In the genomic region with DNA sequence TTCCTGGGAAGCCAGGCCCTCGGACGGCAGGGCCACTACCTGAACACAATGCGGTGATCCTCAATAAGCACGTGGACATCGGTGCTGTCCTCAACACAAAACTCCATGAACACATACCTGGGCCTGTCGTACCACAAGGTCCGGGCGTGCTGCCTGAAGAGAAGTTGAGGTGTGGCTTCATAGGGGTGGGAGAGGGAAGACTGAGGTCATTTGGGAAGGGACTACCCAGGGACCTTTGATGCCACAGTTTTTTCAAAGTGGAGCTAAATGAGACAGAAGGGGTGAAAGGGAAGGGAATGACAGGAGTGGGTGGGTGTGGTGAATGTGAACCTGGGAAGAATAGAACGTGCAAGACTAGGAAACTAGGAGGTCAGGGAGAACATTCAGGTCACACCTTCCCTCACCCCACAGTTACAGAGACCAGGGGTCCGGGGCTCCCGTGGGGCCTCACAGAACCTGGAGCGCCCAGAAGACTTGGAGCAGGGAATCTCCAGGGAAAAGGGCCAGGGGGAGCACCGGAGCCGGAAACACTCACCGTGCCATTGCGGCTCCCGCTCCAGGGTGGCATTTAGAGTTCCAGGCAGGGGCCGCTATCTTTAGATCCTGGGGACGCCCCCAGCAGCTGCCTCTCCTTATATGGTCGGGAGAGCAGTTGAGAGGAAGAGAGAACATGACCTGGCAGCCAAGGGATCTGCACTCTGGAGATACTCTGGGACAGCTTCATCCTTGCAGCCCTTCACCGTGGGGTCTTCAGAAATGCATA, we compare ENCODE assay signal across 8 cellular contexts. TPM values are rescaled to one million over a fixed set of nuclear protein-coding genes. Genes with fewer than 3 reads are reported as not detected.
DNase-seq lines count a peak whose midpoint lies in the region; ATAC-seq and TF ChIP-seq lines count a peak whose summit lies in the region.

A gene (minus strand): TSS at position 570 of the 763 bp plus-strand sequence. CDS start 27 bp downstream, at position 543.

- DNase-seq in AG04450 (ENCODE audit: low read depth, low spot score) = no peak
- DNase-seq in GM13977 (ENCODE audit: low spot score) = peak; percentile 82
- peak; percentile 91 for DNase-seq in SK-N-SH
- peak; percentile 58 for DNase-seq in dermis blood vessel endothelial cell
- DNase-seq in lower leg skin (ENCODE audit: low spot score in 2 of 2) = no peak
- no peak for DNase-seq in suprapubic skin (ENCODE audit: low spot score in 2 of 2)

- intact Hi-C loops in lower leg skin (cut with DNase I; ENCODE audit: low total_unique reads) = no loop called here

- TF ChIP-seq CTCF in AG04450 (IDR thresholded peaks at IDR 0.05; ENCODE audit: low read depth, low read length) (no peak), GM13977 (IDR thresholded peaks at IDR 0.05; ENCODE audit: extremely low read depth, insufficient read depth, missing control alignments) (no peak), Loucy (conservative IDR thresholded peaks at IDR 0.05; ENCODE audit: low read length) (no peak), SK-N-SH (IDR thresholded peaks at IDR 0.05) (no peak), lower leg skin (IDR thresholded peaks at IDR 0.05) (no peak), suprapubic skin (IDR thresholded peaks at IDR 0.05) (no peak)

- peak within 1 kb of the TSS; percentile 57 for H2AFZ ChIP-seq in Loucy (ENCODE audit: low read length)
- H2AFZ ChIP-seq in SK-N-SH (ENCODE audit: low read depth) = peak within 1 kb of the TSS; percentile 90

- peaks cover 51% of the 10 kb centered on the region for H3K79me2 ChIP-seq in Loucy (ENCODE audit: insufficient read depth, low read length)
- H3K79me2 ChIP-seq in SK-N-SH (ENCODE audit: insufficient read depth) = peaks cover 44% of the 10 kb centered on the region

- no peak for TF ChIP-seq RAD21 in SK-N-SH (IDR thresholded peaks at IDR 0.05; ENCODE audit: low read length)

- TF ChIP-seq POLR2A in lower leg skin (IDR thresholded peaks at IDR 0.05) (no peak), suprapubic skin (IDR thresholded peaks at IDR 0.05) (no peak)

- peak within 1 kb of the TSS; percentile 92 for H3K9ac ChIP-seq in Loucy (ENCODE audit: low read depth, low read length, poor library complexity, severe bottlenecking)
- H3K9ac ChIP-seq in SK-N-SH = peak within 1 kb of the TSS; percentile 81

- in situ Hi-C loops in GM13977 (cut with MboI; ENCODE audit: low pct_unique_long_range_greater_than_20kb, low sequenced_read_pairs, unreplicated experiment) = no loop called here

- peaks cover 21% of the 10 kb centered on the region for H4K20me1 ChIP-seq in Loucy (ENCODE audit: insufficient read depth, low read length, poor library complexity, severe bottlenecking)
- H4K20me1 ChIP-seq in SK-N-SH (ENCODE audit: insufficient read depth) = peaks cover 5% of the 10 kb centered on the region; the same call in 1 of the 2 replicates

- H3K9me2 ChIP-seq in Loucy (replicated peaks; ENCODE audit: low read depth, low read length) = no peaks in the 10 kb centered on the region
- no peaks in the 10 kb centered on the region for H3K9me2 ChIP-seq in SK-N-SH

- peak within 1 kb of the TSS; percentile 94 for H3K4me2 ChIP-seq in Loucy (ENCODE audit: low read depth, low read length, poor library complexity, severe bottlenecking)
- H3K4me2 ChIP-seq in SK-N-SH = peak within 1 kb of the TSS; percentile 81

- H3K27ac ChIP-seq in AG04450 (ENCODE audit: low read depth, low read length) (peak within 1 kb of the TSS; percentile 52), SK-N-SH (ENCODE audit: low read depth in 2 of 2, low read length in 1 of 2) (peak within 1 kb of the TSS; percentile 69 to 87), suprapubic skin (peak within 1 kb of the TSS; percentile 67)

- ATAC-seq in GM21528 (IDR thresholded peaks at IDR 0.05; ENCODE audit: low FRiP score, unreplicated experiment) = no peak

- H3K27me3 ChIP-seq in AG04450 (ENCODE audit: control insufficient read depth, insufficient read depth, low read length) = no peaks in the 10 kb centered on the region
- H3K27me3 ChIP-seq in Loucy (ENCODE audit: insufficient read depth, low read length, poor library complexity, severe bottlenecking) = no peaks in the 10 kb centered on the region
- no peaks in the 10 kb centered on the region for H3K27me3 ChIP-seq in SK-N-SH (ENCODE audit: insufficient read depth)
- H3K27me3 ChIP-seq in suprapubic skin = no peaks in the 10 kb centered on the region

- peaks cover 38% of the 10 kb centered on the region for H3K4me1 ChIP-seq in Loucy (ENCODE audit: insufficient read depth, low read length, poor library complexity, severe bottlenecking)
- peaks cover 10 to 12% of the 10 kb centered on the region in 2 experiments; a peak in 2 of 4 replicates for H3K4me1 ChIP-seq in SK-N-SH (ENCODE audit: control insufficient read depth in 1 of 2, insufficient read depth in 2 of 2, low read depth in 1 of 2, low read length in 1 of 2)
- H3K4me1 ChIP-seq in suprapubic skin = peaks cover 24% of the 10 kb centered on the region

- POLR2A ChIA-PET in AG04450 (lab: Yijun Ruan, JAX) = interaction anchor here (1.5 kb wide), 1 partner anchor 18 kb away, joined by 7 read pairs; a partner anchor contains a TSS
- POLR2A ChIA-PET in SK-N-SH (lab: Yijun Ruan, JAX) = interaction anchor here (0.6 to 1.8 kb wide), 3 partner anchors 15 to 186 kb away, joined by 3 to 11 read pairs (median 5); a partner anchor contains a TSS

- H3F3A ChIP-seq in Loucy (ENCODE audit: low read depth) (no peaks in the 10 kb centered on the region), SK-N-SH (replicated peaks; ENCODE audit: insufficient read depth) (peaks cover 8% of the 10 kb centered on the region)

- peak within 1 kb of the TSS; percentile 87 for H3K4me3 ChIP-seq in AG04450 (ENCODE audit: low read depth, low read length)
- peak within 1 kb of the TSS; percentile 84 for H3K4me3 ChIP-seq in Loucy (ENCODE audit: low read length, poor library complexity, severe bottlenecking)
- H3K4me3 ChIP-seq in SK-N-SH (ENCODE audit: low read depth in 2 of 2, low read length in 1 of 2) = peak within 1 kb of the TSS; percentile 71 to 97
- H3K4me3 ChIP-seq in lower leg skin (ENCODE audit: low read depth, poor library complexity, severe bottlenecking) = peak within 1 kb of the TSS; percentile 81
- H3K4me3 ChIP-seq in suprapubic skin = peak within 1 kb of the TSS; percentile 63

- TF ChIP-seq EP300 in SK-N-SH (IDR thresholded peaks at IDR 0.05; ENCODE audit: borderline replicate concordance in 1 of 2, low read depth in 1 of 2, low read length in 1 of 2) = no peak
- TF ChIP-seq EP300 in suprapubic skin (IDR thresholded peaks at IDR 0.05) = no peak

- CTCF ChIA-PET in AG04450 (lab: Charles Lee) (interaction anchor here (1.3 to 1.4 kb wide), 2 partner anchors 18 to 137 kb away, joined by 5 to 6 read pairs; a partner anchor contains a TSS), SK-N-SH (lab: Yijun Ruan, JAX) (interaction anchor here (1.6 kb wide), 1 partner anchor 18 kb away, joined by 9 read pairs; a partner anchor contains a TSS)

- no peaks in the 10 kb centered on the region; the same call in 1 of the 2 replicates for H3K9me3 ChIP-seq in AG04450 (ENCODE audit: control insufficient read depth, insufficient read depth, low read length)
- H3K9me3 ChIP-seq in Loucy (ENCODE audit: insufficient read depth, low read depth, low read length) = no peaks in the 10 kb centered on the region
- H3K9me3 ChIP-seq in SK-N-SH = no peaks in the 10 kb centered on the region
- no peaks in the 10 kb centered on the region for H3K9me3 ChIP-seq in suprapubic skin

- H3K36me3 ChIP-seq in Loucy (ENCODE audit: insufficient read depth, low read length) = no peaks in the 10 kb centered on the region
- peaks cover 0 to 2% of the 10 kb centered on the region in 2 experiments for H3K36me3 ChIP-seq in SK-N-SH (replicated peaks in 1 of 2; ENCODE audit: control insufficient read depth in 1 of 2, insufficient read depth in 2 of 2, low read length in 1 of 2)
- no peaks in the 10 kb centered on the region for H3K36me3 ChIP-seq in suprapubic skin

- WGBS in SK-N-SH (ENCODE audit: low lambda C conversion rate) = 54% methylated on average over 14 of the region's 21 CpGs
- 38% methylated on average over 21 of the region's 21 CpGs for WGBS in lower leg skin, 2 donors
- 41% methylated on average over 18 of the region's 21 CpGs for WGBS in suprapubic skin

TF ChIP-seq in SK-N-SH, 30 proteins besides CTCF, POLR2A, EP300 and RAD21:
- TF ChIP-seq, protein P1, sequence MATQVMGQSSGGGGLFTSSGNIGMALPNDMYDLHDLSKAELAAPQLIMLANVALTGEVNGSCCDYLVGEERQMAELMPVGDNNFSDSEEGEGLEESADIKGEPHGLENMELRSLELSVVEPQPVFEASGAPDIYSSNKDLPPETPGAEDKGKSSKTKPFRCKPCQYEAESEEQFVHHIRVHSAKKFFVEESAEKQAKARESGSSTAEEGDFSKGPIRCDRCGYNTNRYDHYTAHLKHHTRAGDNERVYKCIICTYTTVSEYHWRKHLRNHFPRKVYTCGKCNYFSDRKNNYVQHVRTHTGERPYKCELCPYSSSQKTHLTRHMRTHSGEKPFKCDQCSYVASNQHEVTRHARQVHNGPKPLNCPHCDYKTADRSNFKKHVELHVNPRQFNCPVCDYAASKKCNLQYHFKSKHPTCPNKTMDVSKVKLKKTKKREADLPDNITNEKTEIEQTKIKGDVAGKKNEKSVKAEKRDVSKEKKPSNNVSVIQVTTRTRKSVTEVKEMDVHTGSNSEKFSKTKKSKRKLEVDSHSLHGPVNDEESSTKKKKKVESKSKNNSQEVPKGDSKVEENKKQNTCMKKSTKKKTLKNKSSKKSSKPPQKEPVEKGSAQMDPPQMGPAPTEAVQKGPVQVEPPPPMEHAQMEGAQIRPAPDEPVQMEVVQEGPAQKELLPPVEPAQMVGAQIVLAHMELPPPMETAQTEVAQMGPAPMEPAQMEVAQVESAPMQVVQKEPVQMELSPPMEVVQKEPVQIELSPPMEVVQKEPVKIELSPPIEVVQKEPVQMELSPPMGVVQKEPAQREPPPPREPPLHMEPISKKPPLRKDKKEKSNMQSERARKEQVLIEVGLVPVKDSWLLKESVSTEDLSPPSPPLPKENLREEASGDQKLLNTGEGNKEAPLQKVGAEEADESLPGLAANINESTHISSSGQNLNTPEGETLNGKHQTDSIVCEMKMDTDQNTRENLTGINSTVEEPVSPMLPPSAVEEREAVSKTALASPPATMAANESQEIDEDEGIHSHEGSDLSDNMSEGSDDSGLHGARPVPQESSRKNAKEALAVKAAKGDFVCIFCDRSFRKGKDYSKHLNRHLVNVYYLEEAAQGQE (IDR thresholded peaks at IDR 0.05; ENCODE audit: low read depth, low read length) = no peak
- TF ChIP-seq RCOR1 (IDR thresholded peaks at IDR 0.05; ENCODE audit: low read length) (no peak), NRF1 (IDR thresholded peaks at IDR 0.05; ENCODE audit: low read depth, low read length) (no peak), GABPA (IDR thresholded peaks at IDR 0.05; ENCODE audit: low read depth) (peak; percentile 51), FOSL2 (IDR thresholded peaks at IDR 0.05; ENCODE audit: borderline replicate concordance, low read depth) (no peak)

RNA-seq across cellular contexts. Expression of the gene that starts here (rescaled TPM):
- 1.8 and 1.9 TPM in 2 replicates for polyA plus RNA-seq in AG04450 (2011; rRNA removed)
- 0.46 and 3.6 TPM in 2 replicates for polyA minus RNA-seq in AG04450 (2011; rRNA and poly(A)+ RNA removed)
- 1.4 and 1.7 TPM in 2 replicates for polyA plus RNA-seq in SK-N-SH (2012; rRNA removed)
- 1.7 TPM in 2 replicates for polyA plus RNA-seq in SK-N-SH (2012; cell fraction: cytosol; rRNA removed)
- 1.9 and 2.6 TPM in 2 replicates for polyA plus RNA-seq in SK-N-SH (2012; cell fraction: nucleus; rRNA removed)
- 0.14 TPM in 1 of 2 replicates, not detected in the other for total RNA-seq in dermis blood vessel endothelial cell
- total RNA-seq in lower leg skin = 1 to 10 TPM in 1 of 4 donors, under 1 TPM in 1, not detected in 2; 0.19 to 1.8 TPM
- total RNA-seq in suprapubic skin = under 1 TPM in 2 of 4 donors, not detected in 2; 0.44 to 0.48 TPM

Comparison
In these comparisons a context has a peak if more than half of its experiments do, and no peak if none do; other contexts are left out.
1. Peak in DNase-seq in dermis blood vessel endothelial cell; RNA of the gene not detected or under 1 TPM.
2. DNase-seq: peak in GM13977 (single experiment) and SK-N-SH (single experiment); none in AG04450 (single experiment), lower leg skin (0 of 2) and suprapubic skin (0 of 2).
3. Peak in every context shown above with its lines, with median percentiles within 50 percentile points of each other: H3K27ac ChIP-seq and H3K4me3 ChIP-seq.